ENCODE assay signal across 21 cellular contexts in the genomic region with DNA sequence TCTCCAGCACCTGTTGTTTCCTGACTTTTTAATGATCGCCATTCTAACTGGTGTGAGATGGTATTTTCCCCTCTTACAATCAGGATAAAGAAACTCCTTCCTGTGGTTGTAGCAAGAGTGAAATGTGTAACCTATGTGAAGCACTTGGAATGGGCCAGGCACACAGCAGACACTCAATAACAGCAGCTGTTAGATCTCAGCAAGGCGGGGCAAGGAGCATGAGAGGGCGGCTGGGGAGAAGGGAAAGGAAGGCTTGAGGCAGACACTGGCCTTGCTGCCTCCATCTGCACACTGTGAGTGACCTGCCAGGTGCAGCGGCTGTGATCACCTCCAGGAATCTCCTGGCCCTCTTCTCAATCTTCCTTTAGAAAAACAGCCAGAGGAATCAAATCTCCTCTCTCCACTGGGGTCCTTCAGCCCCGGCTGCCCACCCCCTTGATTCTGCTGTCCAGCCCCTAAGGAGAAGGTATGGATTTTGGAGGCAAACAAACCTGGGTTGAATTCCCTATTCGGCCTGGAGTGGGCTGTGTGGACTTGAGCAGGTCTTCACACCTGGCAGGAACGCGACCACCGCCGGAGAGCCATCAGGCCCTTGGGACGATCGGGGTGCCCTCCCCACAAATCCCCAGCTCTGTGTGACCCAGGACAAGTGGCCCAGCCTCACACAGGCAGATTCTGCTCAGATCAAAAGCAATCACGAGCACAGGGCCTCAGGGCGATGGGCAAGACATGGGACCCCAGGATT. TPM values are rescaled to one million over a fixed set of nuclear protein-coding genes. Genes with fewer than 3 reads are reported as not detected.
DNase-seq lines count a peak whose midpoint lies in the region; ATAC-seq, FAIRE-seq and TF ChIP-seq lines count a peak whose summit lies in the region.
"Had no signal": no experiment of that assay in that cellular context is flagged by ENCODE, and none has a peak within 500 bp of the region (broad histone marks: within the 10 kb centered on the region; RNA-seq: fewer than 3 reads in every experiment).

No MANE protein-coding gene starts in this region.

- no peaks in the 10 kb centered on the region for H3K4me1 Mint-ChIP-seq in stimulated activated effector memory CD8-positive, alpha-beta T cell treated with anti-CD3 and anti-CD28 coated beads, Interleukin-12 subunit alpha, Interleukin-12 subunit beta, amount 100 ng/mL, for 72 hours

- BruUV-seq in K562 (replicated peaks; lab: Mats Ljungman, UMichigan), result no TSS peak

- CTCF ChIA-PET in K562 (lab: Yijun Ruan, JAX; ENCODE audit: low intra/inter-chr PET ratio), result no interaction called here

- H3K36me3 Mint-ChIP-seq in stimulated activated effector memory CD8-positive, alpha-beta T cell treated with anti-CD3 and anti-CD28 coated beads, Interleukin-12 subunit alpha, Interleukin-12 subunit beta, amount 100 ng/mL, for 72 hours, result no peaks in the 10 kb centered on the region

- in situ Hi-C loops in K562 (cut with MboI), result no loop called here

- no peaks in the 10 kb centered on the region for H3K9me3 Mint-ChIP-seq in stimulated activated effector memory CD8-positive, alpha-beta T cell treated with anti-CD3 and anti-CD28 coated beads, Interleukin-12 subunit alpha, Interleukin-12 subunit beta, amount 100 ng/mL, for 72 hours
- H3K9me3 Mint-ChIP-seq: activated CD4-positive, alpha-beta T cell treated with anti-CD3 and anti-CD28 coated beads, Interleukin-2, amount 10 ng/mL, durations not matched to agents 24 days and 14 days; activated naive CD4-positive, alpha-beta T cell treated with anti-CD3 and anti-CD28 coated beads for 36 hours; HFFc6 had no signal

- TF ChIP-seq CTCF in K562 (IDR thresholded peaks at IDR 0.05 in 2 of 3, conservative IDR thresholded peaks at IDR 0.05 in 1 of 3; ENCODE audit: insufficient read depth in 2 of 3, low read depth in 1 of 3, low read length in 3 of 3), result no peak

- no peak overlapping the region for H3K27ac Mint-ChIP-seq in stimulated activated effector memory CD8-positive, alpha-beta T cell treated with anti-CD3 and anti-CD28 coated beads, Interleukin-12 subunit alpha, Interleukin-12 subunit beta, amount 100 ng/mL, for 72 hours
- H3K27ac Mint-ChIP-seq: activated CD4-positive, alpha-beta T cell treated with anti-CD3 and anti-CD28 coated beads, Interleukin-2, amount 10 ng/mL, durations not matched to agents 24 days and 14 days; activated naive CD4-positive, alpha-beta T cell treated with anti-CD3 and anti-CD28 coated beads for 36 hours; HFFc6 had no signal

- no peak for FAIRE-seq in K562 (lab: Jason Lieb, UNC)
- FAIRE-seq: A204.1, islet of Langerhans had no signal

- peak overlapping the region in 1 of 2 experiments; percentile 13; a peak in 1 of 4 replicates for H3K9ac ChIP-seq in K562 (ENCODE audit: insufficient read depth in 1 of 2, low read depth in 2 of 2, low read length in 2 of 2)
- H3K9ac ChIP-seq in stomach smooth muscle (ENCODE audit: low read length in 2 of 2), result peak overlapping the region in 1 of 2 donors; percentile 42

- ATAC-seq in K562 (no peak), HG02610 (IDR thresholded peaks at IDR 0.05; ENCODE audit: unreplicated experiment) (no peak)
- ATAC-seq in stimulated activated effector memory CD8-positive, alpha-beta T cell treated with anti-CD3 and anti-CD28 coated beads, Interleukin-12 subunit alpha, Interleukin-12 subunit beta, amount 100 ng/mL, for 72 hours, result no peak

- no peak overlapping the region for H3K4me3 ChIP-seq in K562
- peak overlapping the region; percentile 23 to 57 for H3K4me3 ChIP-seq in stomach smooth muscle (ENCODE audit: low read length in 2 of 2)
- H3K4me3 ChIP-seq: heart right ventricle, ovary, SK-N-MC, vagina had no signal

- H3K9me3 ChIP-seq in K562 (replicated peaks; ENCODE audit: control insufficient read depth, insufficient read depth, low read depth, low read length) (no peaks in the 10 kb centered on the region), stomach smooth muscle (ENCODE audit: control insufficient read depth in 2 of 2, low read length in 2 of 2) (no peaks in the 10 kb centered on the region)
- H3K9me3 ChIP-seq: heart right ventricle, ovary, vagina had no signal

- no peak overlapping the region for H2AFZ ChIP-seq in K562 (ENCODE audit: low read depth, low read length)

- no peak overlapping the region for H3K27ac ChIP-seq in K562 (ENCODE audit: extremely low read depth, low read depth, low read length)
- peak overlapping the region; percentile 49 for H3K27ac ChIP-seq in stomach smooth muscle (ENCODE audit: low read length)
- H3K27ac ChIP-seq: heart right ventricle, HL-60, ovary, SK-N-MC had no signal

- H4K20me1 ChIP-seq in K562 (replicated peaks; ENCODE audit: control insufficient read depth, insufficient read depth, low read length), result peaks cover 8% of the 10 kb centered on the region; the same call in 1 of the 2 replicates

- H3K27me3 ChIP-seq in K562 (ENCODE audit: control insufficient read depth in 2 of 2, insufficient read depth in 2 of 2, low read length in 2 of 2) (peaks cover 49 to 73% of the 10 kb centered on the region in 2 experiments), stomach smooth muscle (ENCODE audit: control insufficient read depth in 1 of 2, insufficient read depth in 2 of 2, low read length in 2 of 2) (no peaks in the 10 kb centered on the region)
- H3K27me3 ChIP-seq: ovary, vagina had no signal

- no peak for TF ChIP-seq RAD21 in K562 (CRISPR knock-in tag; conservative IDR thresholded peaks at IDR 0.05 in 1 of 2, IDR thresholded peaks at IDR 0.05 in 1 of 2)

- POLR2A ChIA-PET in K562 (lab: Yijun Ruan, JAX), result no interaction called here

- WGBS in K562 (ENCODE audit: insufficient coverage, low coverage, missing lambda C conversion rate), result 18% methylated on average over 14 of the region's 14 CpGs

- H3K36me3 ChIP-seq in K562 (ENCODE audit: control insufficient read depth, insufficient read depth, low read length) (no peaks in the 10 kb centered on the region), stomach smooth muscle (ENCODE audit: control insufficient read depth in 2 of 2, insufficient read depth in 2 of 2, low read length in 2 of 2) (no peaks in the 10 kb centered on the region)
- H3K36me3 ChIP-seq: heart right ventricle, ovary, vagina had no signal

- no peak overlapping the region for H3K4me3 Mint-ChIP-seq in stimulated activated effector memory CD8-positive, alpha-beta T cell treated with anti-CD3 and anti-CD28 coated beads, Interleukin-12 subunit alpha, Interleukin-12 subunit beta, amount 100 ng/mL, for 72 hours
- H3K4me3 Mint-ChIP-seq: activated CD4-positive, alpha-beta T cell treated with anti-CD3 and anti-CD28 coated beads, Interleukin-2, amount 10 ng/mL, durations not matched to agents 24 days and 14 days; activated naive CD4-positive, alpha-beta T cell treated with anti-CD3 and anti-CD28 coated beads for 36 hours had no signal

- TF ChIP-seq POLR2A in K562 (conservative IDR thresholded peaks at IDR 0.05), result no peak

- H3K4me2 ChIP-seq in K562 (ENCODE audit: insufficient read depth, low read length), result no peak overlapping the region

- intact Hi-C loops in K562 (cut with micrococcal nuclease), result no loop called here

- TF ChIP-seq EP300 in K562 (IDR thresholded peaks at IDR 0.05; ENCODE audit: low read length), result no peak

- DNase-seq in NCI-H82 (lab: John Stamatoyannopoulos, UW) (peak; percentile 51), NCI-H82 treated with DMSO at 0.1 percent for 48 hours (lab: John Stamatoyannopoulos, UW; ENCODE audit: unreplicated experiment) (no peak), K562 (ENCODE audit: extremely low read depth in 1 of 4, low spot score in 3 of 4) (no peak), myocyte (ENCODE audit: low read depth) (peak; percentile 88)
- DNase-seq in stimulated activated effector memory CD8-positive, alpha-beta T cell treated with anti-CD3 and anti-CD28 coated beads, Interleukin-12 subunit alpha, Interleukin-12 subunit beta, amount 100 ng/mL, for 72 hours (ENCODE audit: low spot score in 2 of 2), result no peak
- no peak for DNase-seq in NK-92 treated with Interleukin-12 subunit alpha and Interleukin-12 subunit beta, amount 100 ng/mL, for 24 hours (lab: John Stamatoyannopoulos, UW)
- DNase-seq: activated CD4-positive, alpha-beta T cell treated with anti-CD3 and anti-CD28 coated beads, Interleukin-2, amount 10 ng/mL, durations not matched to agents 24 days and 14 days; activated naive CD4-positive, alpha-beta T cell treated with anti-CD3 and anti-CD28 coated beads for 36 hours; heart right ventricle; midbrain; NCI-H1105 treated with DMSO at 0.1 percent for 48 hours; stimulated activated naive CD4-positive, alpha-beta T cell treated with Interleukin-2 at 50 U/mL for 16 hours had no signal

- H3K79me2 ChIP-seq in K562 (ENCODE audit: control insufficient read depth, insufficient read depth, low read length), result no peaks in the 10 kb centered on the region

- no peaks in the 10 kb centered on the region for H3K9me1 ChIP-seq in K562 (ENCODE audit: control insufficient read depth, insufficient read depth, low read length)

- peaks cover 4 to 24% of the 10 kb centered on the region in 2 experiments; a peak in 4 of 5 replicates for H3K4me1 ChIP-seq in K562 (replicated peaks in 1 of 2; ENCODE audit: control insufficient read depth in 2 of 2, insufficient read depth in 2 of 2, low read length in 2 of 2)
- H3K4me1 ChIP-seq in stomach smooth muscle (ENCODE audit: control insufficient read depth, insufficient read depth, low read length), result peaks cover 26% of the 10 kb centered on the region
- H3K4me1 ChIP-seq: heart right ventricle had no signal

RNA-seq across cellular contexts. Expression of gene RPUSD4, which starts 49.0 kb away (rescaled TPM):
- total RNA-seq in K562 (2011; cell fraction: chromatin; rRNA removed; ENCODE audit: low replicate concordance), result 67.3 and 72.3 TPM in 2 replicates
- 44.7 and 53.4 TPM in 2 replicates for total RNA-seq in K562 (2011; cell fraction: nucleolus; rRNA removed)
- 62.1 and 73.7 TPM in 2 replicates for total RNA-seq in K562 (2011; cell fraction: nucleoplasm; rRNA removed)
- total RNA-seq in K562 (2014; rRNA removed) (37.6 and 43.1 TPM in 2 replicates), K562 (2014; rRNA removed; fragmentation: Illumina TruSeq; extraction: Trizol) (36.2 and 42.6 TPM in 2 replicates), K562 (2015; rRNA removed; fragmentation: Illumina TruSeq; extraction: Trizol) (36.5 and 39.0 TPM in 2 replicates), K562 (2021) (45.8 and 47.8 TPM in 2 replicates), myocyte (37.6 and 47.0 TPM in 2 replicates)
- polyA plus RNA-seq in K562 (2011; rRNA removed) (44.5 and 56.2 TPM in 2 replicates), K562 (2014; fragmentation: Illumina TruSeq; extraction: Trizol) (44.6 and 51.7 TPM in 2 replicates), K562 (2014; fragmentation: Nextera tagmentation; extraction: Ambion mirVana) (10 to 100 TPM; 27.4 to 52.8 TPM), K562 (2014; rRNA removed) (47.5 and 53.3 TPM in 2 replicates)
- 43.7 and 51.9 TPM in 2 replicates for polyA plus RNA-seq in K562 (2011; cell fraction: cytosol; rRNA removed)
- polyA plus RNA-seq in K562 (2011; cell fraction: nucleus; rRNA removed), result 48.9 and 90.2 TPM in 2 replicates
- polyA plus RNA-seq in K562 (2012), result 35.8 and 46.1 TPM in 2 replicates
- 79.2 and 130 TPM in 2 replicates for polyA minus RNA-seq in K562 (2011; rRNA and poly(A)+ RNA removed)
- polyA minus RNA-seq in K562 (2011; cell fraction: cytosol; rRNA and poly(A)+ RNA removed), result 16.5 and 34.6 TPM in 2 replicates
- polyA minus RNA-seq in K562 (2011; cell fraction: nucleus; rRNA and poly(A)+ RNA removed), result 25.7 and 32.0 TPM in 2 replicates
- 24.8 TPM for polyA plus RNA-seq in myocyte (2012)

RNA-seq across cellular contexts. Expression of gene FAM118B, which starts 49.1 kb away (rescaled TPM):
- total RNA-seq in K562 (2011; cell fraction: chromatin; rRNA removed; ENCODE audit: low replicate concordance), result 19.2 and 31.7 TPM in 2 replicates
- total RNA-seq in K562 (2011; cell fraction: nucleolus; rRNA removed), result 10.5 and 13.8 TPM in 2 replicates
- total RNA-seq in K562 (2011; cell fraction: nucleoplasm; rRNA removed), result 20.2 and 35.6 TPM in 2 replicates
- 12.0 and 15.0 TPM in 2 replicates for total RNA-seq in K562 (2014; rRNA removed)
- total RNA-seq in K562 (2014; rRNA removed; fragmentation: Illumina TruSeq; extraction: Trizol), result 22.1 and 25.1 TPM in 2 replicates
- total RNA-seq in K562 (2015; rRNA removed; fragmentation: Illumina TruSeq; extraction: Trizol), result 23.4 and 27.3 TPM in 2 replicates
- total RNA-seq in K562 (2021), result 17.8 and 19.0 TPM in 2 replicates
- polyA plus RNA-seq in K562 (2011; rRNA removed), result 12.4 and 23.9 TPM in 2 replicates
- polyA plus RNA-seq in K562 (2011; cell fraction: cytosol; rRNA removed), result 7.1 and 7.7 TPM in 2 replicates
- 6.8 and 7.1 TPM in 2 replicates for polyA plus RNA-seq in K562 (2011; cell fraction: nucleus; rRNA removed)
- 11.3 and 18.0 TPM in 2 replicates for polyA plus RNA-seq in K562 (2012)
- 17.6 and 20.0 TPM in 2 replicates for polyA plus RNA-seq in K562 (2014; fragmentation: Illumina TruSeq; extraction: Trizol)
- polyA plus RNA-seq in K562 (2014; fragmentation: Nextera tagmentation; extraction: Ambion mirVana), result 10 to 100 TPM; 31.8 to 49.0 TPM
- polyA plus RNA-seq in K562 (2014; rRNA removed), result 13.8 and 17.2 TPM in 2 replicates
- polyA minus RNA-seq in K562 (2011; rRNA and poly(A)+ RNA removed), result 12.1 and 15.2 TPM in 2 replicates
- 4.2 and 5.3 TPM in 2 replicates for polyA minus RNA-seq in K562 (2011; cell fraction: cytosol; rRNA and poly(A)+ RNA removed)
- polyA minus RNA-seq in K562 (2011; cell fraction: nucleus; rRNA and poly(A)+ RNA removed), result 7.8 and 9.3 TPM in 2 replicates
- 33.8 and 34.2 TPM in 2 replicates for total RNA-seq in myocyte
- 27.1 TPM for polyA plus RNA-seq in myocyte (2012)

Comparison
In these comparisons a context has a peak if more than half of its experiments do, and no peak if none do; other contexts are left out.
1. DNase-seq: peak in NCI-H82 (single experiment) and myocyte (single experiment); none in NCI-H82 treated with DMSO at 0.1 percent for 48 hours (single experiment), K562 (0 of 4), stimulated activated effector memory CD8-positive, alpha-beta T cell treated with anti-CD3 and anti-CD28 coated beads, Interleukin-12 subunit alpha, Interleukin-12 subunit beta, amount 100 ng/mL, for 72 hours (0 of 2) and NK-92 treated with Interleukin-12 subunit alpha and Interleukin-12 subunit beta, amount 100 ng/mL, for 24 hours (single experiment).